Comparison of ENCODE assay signal across 17 cellular contexts in genomic region chr18:30387401-30387800, GRCh38.
"Had no signal": no experiment of that assay in that cellular context is flagged by ENCODE, and none has a peak within 500 bp of the region (broad histone marks: within the 10 kb centered on the region; RNA-seq: fewer than 3 reads in every experiment).

No MANE protein-coding gene starts in this region.

- H3K4me3 Mint-ChIP-seq: activated naive CD4-positive, alpha-beta T cell treated with anti-CD3 and anti-CD28 coated beads for 36 hours; activated naive CD8-positive, alpha-beta T cell treated with anti-CD3 and anti-CD28 coated beads, Interleukin-2, amount 50 U/mL, for 24 hours; naive thymus-derived CD8-positive, alpha-beta T cell had no signal

- DNase-seq: activated CD4-positive, alpha-beta T cell treated with anti-CD3 and anti-CD28 coated beads for 1 hour; activated CD4-positive, alpha-beta T cell treated with anti-CD3 and anti-CD28 coated beads, Interleukin-2, amount 50 U/mL, for 4 hours; activated naive CD4-positive, alpha-beta T cell treated with anti-CD3 and anti-CD28 coated beads for 36 hours; activated naive CD8-positive, alpha-beta T cell treated with anti-CD3 and anti-CD28 coated beads, Interleukin-2, amount 50 U/mL, for 24 hours; esophagus squamous epithelium; foreskin fibroblast; islet precursor cell; naive thymus-derived CD8-positive, alpha-beta T cell; stimulated activated CD4-positive, alpha-beta T cell treated with anti-CD3 and anti-CD28 coated beads, Interleukin-15, amount 100 ng/mL, for 24 hours; stimulated activated CD4-positive, alpha-beta T cell treated with anti-CD3 and anti-CD28 coated beads, Interleukin-4, amount 100 ng/mL, for 24 hours; stimulated activated naive CD4-positive, alpha-beta T cell treated with Interleukin-2 at 50 U/mL for 16 hours; substantia nigra; transverse colon had no signal

- H3K4me1 Mint-ChIP-seq: activated naive CD8-positive, alpha-beta T cell treated with anti-CD3 and anti-CD28 coated beads, Interleukin-2, amount 50 U/mL, for 24 hours; naive thymus-derived CD8-positive, alpha-beta T cell had no signal

- H3K27ac ChIP-seq: ascending aorta, esophagus squamous epithelium, SK-N-MC, transverse colon had no signal

- H3K4me3 ChIP-seq: ascending aorta, esophagus squamous epithelium, SK-N-MC, skin epidermis, transverse colon had no signal

- ATAC-seq: activated naive CD8-positive, alpha-beta T cell treated with anti-CD3 and anti-CD28 coated beads, Interleukin-2, amount 50 U/mL, for 24 hours; naive thymus-derived CD8-positive, alpha-beta T cell had no signal

- H3K36me3 ChIP-seq: ascending aorta, esophagus squamous epithelium, transverse colon had no signal

- H3K27me3 Mint-ChIP-seq: activated naive CD8-positive, alpha-beta T cell treated with anti-CD3 and anti-CD28 coated beads, Interleukin-2, amount 50 U/mL, for 24 hours; naive thymus-derived CD8-positive, alpha-beta T cell had no signal

- H3K27me3 ChIP-seq: ascending aorta, esophagus squamous epithelium, transverse colon had no signal

- H3K4me1 ChIP-seq: ascending aorta, esophagus squamous epithelium, transverse colon had no signal

- H3K27ac Mint-ChIP-seq: activated naive CD4-positive, alpha-beta T cell treated with anti-CD3 and anti-CD28 coated beads for 36 hours; activated naive CD8-positive, alpha-beta T cell treated with anti-CD3 and anti-CD28 coated beads, Interleukin-2, amount 50 U/mL, for 24 hours; activated T-helper 2 cell treated with anti-CD3 and anti-CD28 coated beads, Interferon-gamma antibody, Interleukin-2, Interleukin-4, amounts not matched to agents 10 μg/mL and 5 μg/mL and 100 μg/mL, durations not matched to agents 14 hours and 24 hours and 36 hours; naive thymus-derived CD8-positive, alpha-beta T cell had no signal

- H3K9me3 ChIP-seq: ascending aorta, esophagus squamous epithelium, transverse colon had no signal
